Comparison of ENCODE assay signal across 23 cellular contexts in the genomic region with DNA sequence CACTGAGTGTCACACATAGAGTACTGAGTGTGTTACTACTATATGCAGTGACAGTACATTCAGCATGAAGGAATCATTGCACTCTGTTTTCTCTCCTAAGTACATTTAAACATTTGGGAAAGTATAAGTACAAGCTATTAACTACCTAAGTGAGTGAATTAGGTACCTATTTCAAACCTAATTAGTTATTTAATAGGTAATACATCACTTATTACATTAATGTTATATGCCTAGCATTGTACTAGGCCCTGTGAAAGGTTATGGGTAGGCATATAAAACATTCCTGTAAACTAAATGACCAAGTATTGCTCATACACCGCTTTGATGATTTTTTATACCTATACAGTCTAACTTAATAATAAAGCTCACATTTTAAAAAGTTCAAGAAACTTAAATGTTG. TPM values are rescaled to one million over a fixed set of nuclear protein-coding genes. Genes with fewer than 3 reads are reported as not detected.
"Had no signal": no experiment of that assay in that cellular context is flagged by ENCODE, and none has a peak within 500 bp of the region (broad histone marks: within the 10 kb centered on the region; RNA-seq: fewer than 3 reads in every experiment).

No MANE protein-coding gene starts in this region.

- DNase-seq: activated CD4-positive, alpha-beta T cell treated with anti-CD3 and anti-CD28 coated beads for 48 hours; activated CD4-positive, alpha-beta T cell treated with anti-CD3 and anti-CD28 coated beads, Interleukin-2, amount 50 U/mL, for 4 hours; activated CD4-positive, CD25-positive, alpha-beta regulatory T cell treated with anti-CD3 and anti-CD28 coated beads, Interleukin-2, amount 50 U/mL, for 72 hours; activated CD8-positive, alpha-beta memory T cell treated with anti-CD3 and anti-CD28 coated beads, Interleukin-2, amount 10 ng/mL, durations not matched to agents 7 days and 5 days; activated gamma-delta T cell; activated naive CD4-positive, alpha-beta T cell treated with anti-CD3 and anti-CD28 coated beads for 36 hours; activated T-cell treated with anti-CD3 and anti-CD28 coated beads, Interleukin-2, amount 50 U/mL, for 4 hours; cerebellar nuclear complex; NCI-H1105 treated with DMSO at 0.1 percent for 48 hours; NCI-H1436 treated with DMSO at 0.1 percent for 48 hours; NCI-H187; NCI-H2081; NCI-H510A treated with DMSO at 0.1 percent for 48 hours; NCI-H69; NK-92 treated with Interleukin-12 subunit alpha and Interleukin-12 subunit beta, amount 100 ng/mL, for 24 hours; OCI-M1; Peyer's patch; SHP77 had no signal

- ATAC-seq: activated CD8-positive, alpha-beta memory T cell treated with anti-CD3 and anti-CD28 coated beads, Interleukin-2, amount 10 ng/mL, durations not matched to agents 7 days and 5 days; activated T-cell treated with anti-CD3 and anti-CD28 coated beads, Interleukin-2, amount 50 U/mL, for 4 hours; WTC11 had no signal

- H3K27ac ChIP-seq: Peyer's patch, SJSA1 had no signal

- H3K36me3 ChIP-seq: Peyer's patch, SJSA1 had no signal

- H3K4me3 Mint-ChIP-seq: activated CD8-positive, alpha-beta memory T cell treated with anti-CD3 and anti-CD28 coated beads, Interleukin-2, amount 10 ng/mL, durations not matched to agents 7 days and 5 days; activated naive CD4-positive, alpha-beta T cell treated with anti-CD3 and anti-CD28 coated beads for 36 hours; activated naive CD8-positive, alpha-beta T cell; activated T-cell treated with anti-CD3 and anti-CD28 coated beads, Interleukin-2, amount 50 U/mL, for 4 hours; T-helper 1 cell treated with Interleukin-12 subunit alpha and Interleukin-12 subunit beta and Interleukin-4 antibody, amounts not matched to agents 30 μg/mL and 1 μg/mL, for 36 hours; WTC11 had no signal

- H3K4me1 Mint-ChIP-seq: WTC11 had no signal

- H3K9me3 ChIP-seq: Peyer's patch, SJSA1 had no signal

- H3K4me1 ChIP-seq: Peyer's patch, SJSA1 had no signal

- H3K36me3 Mint-ChIP-seq: activated CD8-positive, alpha-beta memory T cell treated with anti-CD3 and anti-CD28 coated beads, Interleukin-2, amount 10 ng/mL, durations not matched to agents 7 days and 5 days; activated naive CD8-positive, alpha-beta T cell; WTC11 had no signal

- H3K27ac Mint-ChIP-seq: activated CD8-positive, alpha-beta memory T cell treated with anti-CD3 and anti-CD28 coated beads, Interleukin-2, amount 10 ng/mL, durations not matched to agents 7 days and 5 days; activated naive CD4-positive, alpha-beta T cell treated with anti-CD3 and anti-CD28 coated beads for 36 hours; activated naive CD8-positive, alpha-beta T cell; T-helper 1 cell treated with Interleukin-12 subunit alpha and Interleukin-12 subunit beta and Interleukin-4 antibody, amounts not matched to agents 30 μg/mL and 1 μg/mL, for 36 hours; WTC11 had no signal

- H3K4me3 ChIP-seq: Peyer's patch, SJSA1 had no signal

- H3K27me3 ChIP-seq: Peyer's patch, SJSA1 had no signal

- H3K9me3 Mint-ChIP-seq: T-helper 1 cell treated with Interleukin-12 subunit alpha and Interleukin-12 subunit beta and Interleukin-4 antibody, amounts not matched to agents 30 μg/mL and 1 μg/mL, for 36 hours; WTC11 had no signal

RNA-seq across cellular contexts. Expression of a gene that starts 25.7 kb away (rescaled TPM):
- total RNA-seq: activated CD8-positive, alpha-beta memory T cell treated with anti-CD3 and anti-CD28 coated beads, Interleukin-2, amount 10 ng/mL, durations not matched to agents 7 days and 5 days; activated naive CD4-positive, alpha-beta T cell treated with anti-CD3 and anti-CD28 coated beads for 36 hours; activated T-cell treated with anti-CD3 and anti-CD28 coated beads, Interleukin-2, amount 50 U/mL, for 4 hours; cardiac septum; Peyer's patch; SJSA1; WTC11 had no signal
